In the genomic region with DNA sequence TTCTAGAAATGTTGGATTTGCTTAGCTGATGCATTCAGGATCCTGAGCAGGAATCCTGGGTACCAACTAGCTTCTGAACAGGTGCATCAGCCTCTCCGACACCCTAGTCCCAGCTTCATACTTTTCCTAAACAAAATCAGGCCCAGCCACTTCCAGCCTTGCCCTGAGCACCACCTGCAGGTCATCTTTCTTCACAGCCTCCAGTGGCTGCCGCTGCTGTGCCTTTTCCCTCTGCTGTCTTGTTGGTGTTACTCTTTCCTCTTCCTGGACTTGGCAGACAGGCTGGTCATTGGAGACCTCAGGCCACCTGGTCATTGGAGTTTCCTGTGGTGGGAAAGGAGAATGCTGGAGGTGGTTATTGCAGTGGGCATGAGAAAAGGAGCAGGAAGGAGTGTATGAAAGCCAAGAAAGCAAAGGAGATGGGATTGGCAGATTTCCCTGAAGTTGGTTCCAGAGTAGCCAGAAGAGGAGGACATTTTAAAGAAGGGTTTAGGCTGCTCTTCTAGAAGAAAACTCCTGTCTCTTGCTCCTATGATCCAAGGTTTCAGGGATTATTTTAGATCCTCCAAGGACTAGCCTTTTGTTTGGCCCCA, we compare ENCODE assay signal across 8 cellular contexts. TPM values are rescaled to one million over a fixed set of nuclear protein-coding genes. Genes with fewer than 3 reads are reported as not detected.
DNase-seq lines count a peak whose midpoint lies in the region; ATAC-seq and TF ChIP-seq lines count a peak whose summit lies in the region.

No MANE protein-coding gene starts in this region.

- H3K4ac ChIP-seq in mesendoderm (ENCODE audit: low read depth, low read length): no peak overlapping the region

- H2BK5ac ChIP-seq in mesendoderm (ENCODE audit: low read length): no peak overlapping the region

- no peak for ATAC-seq in GM19397 (IDR thresholded peaks at IDR 0.05; ENCODE audit: unreplicated experiment)

- no peak overlapping the region for H3K18ac ChIP-seq in mesendoderm (ENCODE audit: low read length)

- no peak overlapping the region for H4K5ac ChIP-seq in mesendoderm (ENCODE audit: low read length)

- H3K27ac ChIP-seq in mesendoderm (ENCODE audit: low read depth, low read length): no peak overlapping the region

- no peak overlapping the region for H3K56ac ChIP-seq in mesendoderm (ENCODE audit: low read length)

- no peak overlapping the region for H3K23ac ChIP-seq in mesendoderm (ENCODE audit: low read length)

- H2AK5ac ChIP-seq in mesendoderm (ENCODE audit: low read length): no peak overlapping the region

- H3K27me3 ChIP-seq in NT2/D1 (ENCODE audit: insufficient read depth, insufficient read length) (peaks cover 15% of the 10 kb centered on the region), mesendoderm (ENCODE audit: insufficient read depth, low read length, poor library complexity) (no peaks in the 10 kb centered on the region)

- no peak overlapping the region for H2BK15ac ChIP-seq in mesendoderm (replicated peaks; ENCODE audit: low read depth)

- WGBS in mesendoderm (ENCODE audit: extremely low coverage, insufficient coverage, low lambda C conversion rate): no CpG with 5 or more reads among the region's 2 CpGs

- H3K4me1 ChIP-seq in NT2/D1 (ENCODE audit: insufficient read depth, insufficient read length): no peaks in the 10 kb centered on the region
- H3K4me1 ChIP-seq in mesendoderm (ENCODE audit: control insufficient read depth, low read depth, low read length): peaks cover 2% of the 10 kb centered on the region

- no peaks in the 10 kb centered on the region for H3K79me1 ChIP-seq in mesendoderm (ENCODE audit: low read length)

- CTCF ChIA-PET in AG04449 (lab: Yijun Ruan, JAX): interaction anchor here (0.7 to 26.8 kb wide), 18 partner anchors 8 to 179 kb away, joined by 3 to 942 read pairs (median 4); partner anchors contain the start of genes ELOVL3 and PITX3

- TF ChIP-seq CTCF in AG04449 (IDR thresholded peaks at IDR 0.05; ENCODE audit: insufficient read depth, low read length, missing control alignments) (peak; percentile 50), GM12873 (IDR thresholded peaks at IDR 0.05; ENCODE audit: insufficient read depth, low read depth, low read length, missing control alignments) (peak; percentile 49)

- H3K9ac ChIP-seq in NT2/D1 (ENCODE audit: insufficient read length, low read depth) (no peak overlapping the region), mesendoderm (ENCODE audit: low read length) (no peak overlapping the region)

- no peak overlapping the region for H3K4me2 ChIP-seq in mesendoderm (ENCODE audit: low read length)

- POLR2A ChIA-PET in AG04449 (lab: Yijun Ruan, JAX): no interaction called here

- H2BK120ac ChIP-seq in mesendoderm (ENCODE audit: low read depth, low read length): no peak overlapping the region

- H3K79me2 ChIP-seq in mesendoderm (ENCODE audit: control insufficient read depth, insufficient read depth, low read length): no peaks in the 10 kb centered on the region

- no peak for DNase-seq in AG04449 (ENCODE audit: low read depth, low spot score)
- DNase-seq in NT2/D1 (ENCODE audit: low read depth, low spot score): peak; percentile 46
- DNase-seq in dermis microvascular lymphatic vessel endothelial cell (ENCODE audit: low read depth in 2 of 2): peak; percentile 45 to 80
- peak; percentile 81 for DNase-seq in mesendoderm
- DNase-seq in GF-D8 (lab: John Stamatoyannopoulos, UW): no peak
- DNase-seq in stimulated activated naive CD4-positive, alpha-beta T cell treated with Interleukin-2 at 50 U/mL for 16 hours (lab: John Stamatoyannopoulos, UW): no peak

- H3K9me3 ChIP-seq in NT2/D1 (ENCODE audit: insufficient read depth, low read length): no peaks in the 10 kb centered on the region

- no peak overlapping the region for H3K4me3 ChIP-seq in AG04449 (ENCODE audit: low read depth, low read length)
- no peak overlapping the region for H3K4me3 ChIP-seq in NT2/D1 (ENCODE audit: insufficient read length, low read depth)
- no peak overlapping the region for H3K4me3 ChIP-seq in mesendoderm (ENCODE audit: low read length)

- no peak overlapping the region for H4K8ac ChIP-seq in mesendoderm (ENCODE audit: low read depth, low read length)

- H3K36me3 ChIP-seq in NT2/D1 (ENCODE audit: insufficient read depth, insufficient read length, low read length) (peaks cover 31% of the 10 kb centered on the region), mesendoderm (ENCODE audit: control insufficient read depth, insufficient read depth, low read length) (peaks cover 4% of the 10 kb centered on the region)

RNA-seq across cellular contexts. Expression of gene NFKB2, which starts 48.2 kb away (rescaled TPM):
- total RNA-seq in dermis microvascular lymphatic vessel endothelial cell: 15.3 and 24.0 TPM in 2 replicates
- polyA plus RNA-seq in mesendoderm (2013, experiment 1 of 2): 5.3 TPM
- polyA plus RNA-seq in mesendoderm (2013, experiment 2 of 2): 4.7 TPM

Comparison
In these comparisons a context has a peak if more than half of its experiments do, and no peak if none do; other contexts are left out.
1. DNase-seq: peak in NT2/D1 (single experiment), dermis microvascular lymphatic vessel endothelial cell (2 of 2) and mesendoderm (single experiment); none in AG04449 (single experiment), GF-D8 (single experiment) and stimulated activated naive CD4-positive, alpha-beta T cell treated with Interleukin-2 at 50 U/mL for 16 hours (single experiment).